1 cellular context compared by ENCODE assay signal in the genomic region with DNA sequence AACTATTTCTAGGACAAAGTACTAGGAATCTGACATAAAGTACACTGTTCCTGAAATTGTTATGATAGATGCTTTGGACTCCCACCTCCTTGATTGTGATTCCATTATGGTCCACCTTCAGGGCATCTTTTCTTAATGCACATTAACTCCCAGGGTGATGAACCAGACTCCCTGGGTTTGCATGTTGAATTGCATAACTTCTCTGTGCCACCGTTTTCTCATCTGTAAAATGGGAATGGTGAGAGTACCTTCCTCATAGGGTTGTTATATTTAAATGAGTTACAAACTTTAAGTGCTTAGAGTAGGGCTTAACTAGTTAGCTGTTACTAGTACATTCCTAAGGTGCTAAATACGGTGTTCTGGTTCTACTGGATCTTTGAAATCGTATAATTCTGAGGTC.
TF ChIP-seq lines count a peak whose summit lies in the region.

No MANE protein-coding gene starts in this region.

TF ChIP-seq in A549, 52 proteins besides CTCF, POLR2A, EP300 and RAD21 (continued from another document):
- TF ChIP-seq REST (IDR thresholded peaks at IDR 0.05) (no peak), JUNB (IDR thresholded peaks at IDR 0.05) (no peak), ESRRA (IDR thresholded peaks at IDR 0.05; ENCODE audit: borderline replicate concordance, low read length) (no peak), CHD2 (IDR thresholded peaks at IDR 0.05; ENCODE audit: low read length, partially characterized antibody) (no peak), MAFK (IDR thresholded peaks at IDR 0.05; ENCODE audit: partially characterized antibody) (no peak), HEYL (CRISPR knock-in tag; IDR thresholded peaks at IDR 0.05) (no peak), HMGXB4 (CRISPR knock-in tag; IDR thresholded peaks at IDR 0.05; ENCODE audit: borderline replicate concordance) (no peak), HDAC2 (IDR thresholded peaks at IDR 0.05) (no peak), HOXA7 (CRISPR knock-in tag; IDR thresholded peaks at IDR 0.05) (no peak), GATA3 (IDR thresholded peaks at IDR 0.05; ENCODE audit: borderline replicate concordance) (no peak), CBX8 (IDR thresholded peaks at IDR 0.05) (no peak), RFX5 (IDR thresholded peaks at IDR 0.05) (no peak), HOXB13 (CRISPR knock-in tag; IDR thresholded peaks at IDR 0.05; ENCODE audit: low read depth) (no peak), POLR2AphosphoS2 (conservative IDR thresholded peaks at IDR 0.05; ENCODE audit: low read length) (no peak), RCOR1 (IDR thresholded peaks at IDR 0.05; ENCODE audit: low read depth, low read length) (no peak)
- TF ChIP-seq, protein P1, sequence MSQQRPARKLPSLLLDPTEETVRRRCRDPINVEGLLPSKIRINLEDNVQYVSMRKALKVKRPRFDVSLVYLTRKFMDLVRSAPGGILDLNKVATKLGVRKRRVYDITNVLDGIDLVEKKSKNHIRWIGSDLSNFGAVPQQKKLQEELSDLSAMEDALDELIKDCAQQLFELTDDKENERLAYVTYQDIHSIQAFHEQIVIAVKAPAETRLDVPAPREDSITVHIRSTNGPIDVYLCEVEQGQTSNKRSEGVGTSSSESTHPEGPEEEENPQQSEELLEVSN (IDR thresholded peaks at IDR 0.05; ENCODE audit: borderline replicate concordance, low read depth), result no peak
- TF ChIP-seq, protein P2, sequence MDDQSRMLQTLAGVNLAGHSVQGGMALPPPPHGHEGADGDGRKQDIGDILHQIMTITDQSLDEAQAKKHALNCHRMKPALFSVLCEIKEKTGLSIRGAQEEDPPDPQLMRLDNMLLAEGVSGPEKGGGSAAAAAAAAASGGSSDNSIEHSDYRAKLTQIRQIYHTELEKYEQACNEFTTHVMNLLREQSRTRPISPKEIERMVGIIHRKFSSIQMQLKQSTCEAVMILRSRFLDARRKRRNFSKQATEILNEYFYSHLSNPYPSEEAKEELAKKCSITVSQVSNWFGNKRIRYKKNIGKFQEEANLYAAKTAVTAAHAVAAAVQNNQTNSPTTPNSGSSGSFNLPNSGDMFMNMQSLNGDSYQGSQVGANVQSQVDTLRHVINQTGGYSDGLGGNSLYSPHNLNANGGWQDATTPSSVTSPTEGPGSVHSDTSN (IDR thresholded peaks at IDR 0.05), result no peak
- TF ChIP-seq, protein P3, sequence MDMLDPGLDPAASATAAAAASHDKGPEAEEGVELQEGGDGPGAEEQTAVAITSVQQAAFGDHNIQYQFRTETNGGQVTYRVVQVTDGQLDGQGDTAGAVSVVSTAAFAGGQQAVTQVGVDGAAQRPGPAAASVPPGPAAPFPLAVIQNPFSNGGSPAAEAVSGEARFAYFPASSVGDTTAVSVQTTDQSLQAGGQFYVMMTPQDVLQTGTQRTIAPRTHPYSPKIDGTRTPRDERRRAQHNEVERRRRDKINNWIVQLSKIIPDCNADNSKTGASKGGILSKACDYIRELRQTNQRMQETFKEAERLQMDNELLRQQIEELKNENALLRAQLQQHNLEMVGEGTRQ (IDR thresholded peaks at IDR 0.05), result no peak
